In genomic region chr18:415047-415446, GRCh38 we compare ENCODE assay signal across 2 cellular contexts.
TF ChIP-seq lines count a peak whose summit lies in the region.

No MANE protein-coding gene starts in this region.

TF ChIP-seq in IMR-90, 13 proteins besides CTCF, POLR2A, EP300 and RAD21 (continued from another document):
- TF ChIP-seq MAZ (IDR thresholded peaks at IDR 0.05; ENCODE audit: borderline replicate concordance, low read depth, low read length) (no peak), RFX5 (IDR thresholded peaks at IDR 0.05; ENCODE audit: low read depth, low read length) (no peak), MXI1 (IDR thresholded peaks at IDR 0.05; ENCODE audit: borderline replicate concordance, low read depth, low read length) (no peak), BHLHE40 (IDR thresholded peaks at IDR 0.05; ENCODE audit: low read depth, low read length) (no peak), CHD1 (IDR thresholded peaks at IDR 0.05; ENCODE audit: low read depth, low read length) (no peak), USF2 (IDR thresholded peaks at IDR 0.05; ENCODE audit: low read depth, low read length) (no peak), SMC3 (IDR thresholded peaks at IDR 0.05; ENCODE audit: low read depth, low read length) (no peak), ELK1 (IDR thresholded peaks at IDR 0.05; ENCODE audit: borderline replicate concordance, low read depth, low read length) (no peak)

TF ChIP-seq in K562, 482 proteins besides CTCF, POLR2A, EP300 and RAD21:
- TF ChIP-seq ZBTB26 (CRISPR knock-in tag; IDR thresholded peaks at IDR 0.05), result no peak
- TF ChIP-seq CEBPG (CRISPR knock-in tag; IDR thresholded peaks at IDR 0.05), result no peak
- peak; percentile 36 to 55; a peak in 3 of 4 replicates for TF ChIP-seq CEBPG (tag; conservative IDR thresholded peaks at IDR 0.05 in 1 of 2, IDR thresholded peaks at IDR 0.05 in 1 of 2)
- TF ChIP-seq HMBOX1 (IDR thresholded peaks at IDR 0.05), result 0 out of 2 replicates have a peak, but pooled peaks have one; percentile 54
- peak; percentile 40; the same call in 1 of the 2 replicates for TF ChIP-seq ETV1 (tag; conservative IDR thresholded peaks at IDR 0.05; ENCODE audit: low read depth)
